20 cellular contexts compared by ENCODE assay signal in genomic region chr6:35474978-35475570, GRCh38. TPM values are rescaled to one million over a fixed set of nuclear protein-coding genes. Genes with fewer than 3 reads are reported as not detected.
A peak's percentile ranks its signal among the peaks of the same experiment; 100 is the strongest.
DNase-seq lines count a peak whose midpoint lies in the region; ATAC-seq and TF ChIP-seq lines count a peak whose summit lies in the region.
"Had no signal": no experiment of that assay in that cellular context is flagged by ENCODE, and none has a peak within 500 bp of the region (broad histone marks: within the 10 kb centered on the region; RNA-seq: fewer than 3 reads in every experiment).

No MANE protein-coding gene starts in this region.

- H3K4me1 ChIP-seq in SK-N-SH (ENCODE audit: control insufficient read depth in 1 of 2, insufficient read depth in 2 of 2, low read depth in 1 of 2, low read length in 1 of 2) (peaks cover 15 to 19% of the 10 kb centered on the region in 2 experiments; a peak in 3 of 4 replicates), stomach (peaks cover 10 to 33% (median 24%) of the 10 kb centered on the region in 4 donors)

- no peak for TF ChIP-seq RAD21 in SK-N-SH (IDR thresholded peaks at IDR 0.05; ENCODE audit: low read length)

- POLR2A ChIA-PET in SK-N-SH (lab: Yijun Ruan, JAX): interaction anchor here (1.7 kb wide), 1 partner anchor 17 kb away, joined by 6 read pairs; no protein-coding TSS in a partner anchor
- POLR2A ChIA-PET in activated CD8-positive, alpha-beta T cell treated with anti-CD3 and anti-CD28 coated beads, Interleukin-2, amount 10 ng/mL, durations not matched to agents 7 days and 5 days (lab: Charles Lee): no interaction called here

- H3K9me3 Mint-ChIP-seq in activated CD8-positive, alpha-beta T cell treated with anti-CD3 and anti-CD28 coated beads, Interleukin-2, amount 10 ng/mL, durations not matched to agents 7 days and 5 days (ENCODE audit: insufficient read depth): no peaks in the 10 kb centered on the region
- H3K9me3 Mint-ChIP-seq: activated T-helper 1 cell treated with anti-CD3 and anti-CD28 coated beads, Interleukin-12 subunit alpha, Interleukin-12 subunit beta, Interleukin-2, Interleukin-4 antibody, amounts not matched to agents 30 ng/mL and 10 ng/mL and 1 ng/mL, durations not matched to agents 14 hours and 24 hours and 36 hours; CD4-positive, CD25-positive, alpha-beta regulatory T cell had no signal

- no peak overlapping the region for H3K9ac ChIP-seq in SK-N-SH

- H3K27me3 ChIP-seq in SK-N-SH (ENCODE audit: insufficient read depth): no peaks in the 10 kb centered on the region
- no peaks in the 10 kb centered on the region for H3K27me3 ChIP-seq in GM06990 (replicated peaks; ENCODE audit: control insufficient read depth, insufficient read depth, low read length)
- no peaks in the 10 kb centered on the region for H3K27me3 ChIP-seq in stomach
- H3K27me3 ChIP-seq: Peyer's patch, upper lobe of right lung had no signal

- H2AFZ ChIP-seq in SK-N-SH (ENCODE audit: low read depth): no peak overlapping the region

- 93% methylated on average over 14 of the region's 20 CpGs for WGBS in SK-N-SH (ENCODE audit: low lambda C conversion rate)
- WGBS in stomach, 5 donors: 86 to 94% (median 90%) methylated on average over 10 to 20 of the region's 20 CpGs

- H3K4me2 ChIP-seq in SK-N-SH: no peak overlapping the region

- TF ChIP-seq EP300 in SK-N-SH (IDR thresholded peaks at IDR 0.05; ENCODE audit: borderline replicate concordance in 1 of 2, low read depth in 1 of 2, low read length in 1 of 2) (no peak), stomach (IDR thresholded peaks at IDR 0.05) (no peak)

- no peak overlapping the region for H3K27ac ChIP-seq in SK-N-SH (ENCODE audit: low read depth in 2 of 2, low read length in 1 of 2)
- no peak overlapping the region for H3K27ac ChIP-seq in stomach
- H3K27ac ChIP-seq: Peyer's patch, upper lobe of right lung had no signal

- H3K36me3 ChIP-seq in SK-N-SH (replicated peaks in 1 of 2; ENCODE audit: control insufficient read depth in 1 of 2, insufficient read depth in 2 of 2, low read length in 1 of 2): peaks cover 22% of the 10 kb centered on the region in 2 experiments
- H3K36me3 ChIP-seq in GM06990 (ENCODE audit: control insufficient read depth, insufficient read depth, low read length): peaks cover 14% of the 10 kb centered on the region
- peaks cover 41 to 100% (median 97%) of the 10 kb centered on the region in 4 donors for H3K36me3 ChIP-seq in stomach

- TF ChIP-seq CTCF in SK-N-SH (IDR thresholded peaks at IDR 0.05) (no peak), GM06990 (IDR thresholded peaks at IDR 0.05; ENCODE audit: insufficient read depth, low read length, poor library complexity, severe bottlenecking) (no peak), stomach (IDR thresholded peaks at IDR 0.05) (no peak)

- no peaks in the 10 kb centered on the region for H3K9me3 ChIP-seq in SK-N-SH
- H3K9me3 ChIP-seq in stomach: no peaks in the 10 kb centered on the region
- H3K9me3 ChIP-seq: Peyer's patch, upper lobe of right lung had no signal

- H3K36me3 Mint-ChIP-seq in activated CD8-positive, alpha-beta T cell treated with anti-CD3 and anti-CD28 coated beads, Interleukin-2, amount 10 ng/mL, durations not matched to agents 7 days and 5 days (ENCODE audit: low read depth): peaks cover 38% of the 10 kb centered on the region

- H3K4me3 Mint-ChIP-seq in activated CD8-positive, alpha-beta T cell treated with anti-CD3 and anti-CD28 coated beads, Interleukin-2, amount 10 ng/mL, durations not matched to agents 7 days and 5 days: no peak overlapping the region
- H3K4me3 Mint-ChIP-seq: activated T-helper 1 cell treated with anti-CD3 and anti-CD28 coated beads, Interleukin-12 subunit alpha, Interleukin-12 subunit beta, Interleukin-2, Interleukin-4 antibody, amounts not matched to agents 30 ng/mL and 10 ng/mL and 1 ng/mL, durations not matched to agents 14 hours and 24 hours and 36 hours; CD4-positive, CD25-positive, alpha-beta regulatory T cell had no signal

- peaks cover 28% of the 10 kb centered on the region for H3K4me1 Mint-ChIP-seq in activated CD8-positive, alpha-beta T cell treated with anti-CD3 and anti-CD28 coated beads, Interleukin-2, amount 10 ng/mL, durations not matched to agents 7 days and 5 days (ENCODE audit: low read depth)

- H3K4me3 ChIP-seq in SK-N-SH (ENCODE audit: low read depth in 2 of 2, low read length in 1 of 2): no peak overlapping the region
- no peak overlapping the region for H3K4me3 ChIP-seq in GM06990 (replicated peaks; ENCODE audit: low read depth, low read length)
- H3K4me3 ChIP-seq in stomach: no peak overlapping the region
- H3K4me3 ChIP-seq: Peyer's patch, upper lobe of right lung had no signal

- H3K27ac Mint-ChIP-seq in activated CD8-positive, alpha-beta T cell treated with anti-CD3 and anti-CD28 coated beads, Interleukin-2, amount 10 ng/mL, durations not matched to agents 7 days and 5 days: no peak overlapping the region
- H3K27ac Mint-ChIP-seq: activated T-helper 1 cell treated with anti-CD3 and anti-CD28 coated beads, Interleukin-12 subunit alpha, Interleukin-12 subunit beta, Interleukin-2, Interleukin-4 antibody, amounts not matched to agents 30 ng/mL and 10 ng/mL and 1 ng/mL, durations not matched to agents 14 hours and 24 hours and 36 hours had no signal

- H3F3A ChIP-seq in SK-N-SH (replicated peaks; ENCODE audit: insufficient read depth): peaks cover 37% of the 10 kb centered on the region

- peak; percentile 5; the same call in 2 of the 3 replicates for ATAC-seq in SK-N-SH treated with all-trans-retinoic acid at 6 μM for 48 hours
- ATAC-seq in activated CD8-positive, alpha-beta T cell treated with anti-CD3 and anti-CD28 coated beads, Interleukin-2, amount 10 ng/mL, durations not matched to agents 7 days and 5 days: peak; percentile 17
- ATAC-seq in sciatic nerve: peak; percentile 2

- peaks cover 32% of the 10 kb centered on the region for H4K20me1 ChIP-seq in SK-N-SH (ENCODE audit: insufficient read depth)

- CTCF ChIA-PET in SK-N-SH (lab: Yijun Ruan, JAX): no interaction called here
- CTCF ChIA-PET in activated CD8-positive, alpha-beta T cell treated with anti-CD3 and anti-CD28 coated beads, Interleukin-2, amount 10 ng/mL, durations not matched to agents 7 days and 5 days (lab: Charles Lee): no interaction called here

- no peak for TF ChIP-seq POLR2A in stomach (IDR thresholded peaks at IDR 0.05)

- no peaks in the 10 kb centered on the region for H3K27me3 Mint-ChIP-seq in activated CD8-positive, alpha-beta T cell treated with anti-CD3 and anti-CD28 coated beads, Interleukin-2, amount 10 ng/mL, durations not matched to agents 7 days and 5 days (ENCODE audit: low read depth)
- H3K27me3 Mint-ChIP-seq: CD4-positive, CD25-positive, alpha-beta regulatory T cell had no signal

- DNase-seq in SK-N-SH (no peak), GM06990 (ENCODE audit: extremely low read depth, insufficient read length) (peak; percentile 44), sciatic nerve (ENCODE audit: low spot score) (no peak), GDM1 (lab: John Stamatoyannopoulos, UW) (no peak), stomach (no peak)
- DNase-seq in activated CD8-positive, alpha-beta T cell treated with anti-CD3 and anti-CD28 coated beads, Interleukin-2, amount 10 ng/mL, durations not matched to agents 7 days and 5 days: no peak
- DNase-seq in activated CD4-positive, alpha-beta T cell treated with anti-CD3 and anti-CD28 coated beads for 1 hour: no peak
- DNase-seq: CD4-positive, CD25-positive, alpha-beta regulatory T cell; left colon; NCI-H1105 treated with DMSO at 0.1 percent for 48 hours; NCI-H2107; Peyer's patch; stimulated activated naive CD4-positive, alpha-beta T cell treated with Interleukin-2 at 50 U/mL for 16 hours; upper lobe of right lung had no signal

- peaks cover 19% of the 10 kb centered on the region for H3K79me2 ChIP-seq in SK-N-SH (ENCODE audit: insufficient read depth)

- H3K9me2 ChIP-seq in SK-N-SH: no peaks in the 10 kb centered on the region

- intact Hi-C loops in sciatic nerve (cut with DNase I): no loop called here
- intact Hi-C loops in stomach (cut with DNase I; ENCODE audit: low total_unique reads): no loop called here

RNA-seq across cellular contexts. Expression of gene RPL10A, which starts 6.9 kb away (rescaled TPM):
- polyA plus RNA-seq in SK-N-SH (2012; rRNA removed): 2,393 and 3,548 TPM in 2 replicates
- polyA plus RNA-seq in SK-N-SH (2012; cell fraction: cytosol; rRNA removed): 2,837 and 3,167 TPM in 2 replicates
- polyA plus RNA-seq in SK-N-SH (2012; cell fraction: nucleus; rRNA removed): 1,325 and 1,532 TPM in 2 replicates
- total RNA-seq in activated CD8-positive, alpha-beta T cell treated with anti-CD3 and anti-CD28 coated beads, Interleukin-2, amount 10 ng/mL, durations not matched to agents 7 days and 5 days: 1,000 to 10,000 TPM; 1,398 to 1,443 TPM
- total RNA-seq in sciatic nerve: 813 TPM
- 1,000 to 10,000 TPM in 3 of 5 donors, 100 to 1,000 TPM in 2; 584 to 2,035 (median 1,370) TPM for total RNA-seq in stomach
- 1,000 to 10,000 TPM; 1,897 to 2,710 (median 2,028) TPM for polyA plus RNA-seq in stomach

RNA-seq across cellular contexts. Expression of gene TEAD3, which starts 21.8 kb away (rescaled TPM):
- 5.2 and 7.1 TPM in 2 replicates for polyA plus RNA-seq in SK-N-SH (2012; rRNA removed)
- polyA plus RNA-seq in SK-N-SH (2012; cell fraction: cytosol; rRNA removed): 3.6 and 6.1 TPM in 2 replicates
- 16.1 and 20.1 TPM in 2 replicates for polyA plus RNA-seq in SK-N-SH (2012; cell fraction: nucleus; rRNA removed)
- under 1 TPM; 0.18 to 0.21 TPM for total RNA-seq in activated CD8-positive, alpha-beta T cell treated with anti-CD3 and anti-CD28 coated beads, Interleukin-2, amount 10 ng/mL, durations not matched to agents 7 days and 5 days
- 20.5 TPM for total RNA-seq in sciatic nerve
- 10 to 100 TPM; 13.0 to 49.1 (median 19.1) TPM for total RNA-seq in stomach
- 10 to 100 TPM; 18.4 to 31.0 (median 18.6) TPM for polyA plus RNA-seq in stomach
- total RNA-seq: CD4-positive, CD25-positive, alpha-beta regulatory T cell had no signal

RNA-seq across cellular contexts. Expression of gene FANCE, which starts 22.9 kb away (rescaled TPM):
- polyA plus RNA-seq in SK-N-SH (2012; rRNA removed): 5.8 and 6.5 TPM in 2 replicates
- 4.0 and 5.4 TPM in 2 replicates for polyA plus RNA-seq in SK-N-SH (2012; cell fraction: cytosol; rRNA removed)
- 6.0 and 6.1 TPM in 2 replicates for polyA plus RNA-seq in SK-N-SH (2012; cell fraction: nucleus; rRNA removed)
- total RNA-seq in activated CD8-positive, alpha-beta T cell treated with anti-CD3 and anti-CD28 coated beads, Interleukin-2, amount 10 ng/mL, durations not matched to agents 7 days and 5 days: 10 to 100 TPM; 20.4 to 21.9 TPM
- total RNA-seq in sciatic nerve: 6.4 TPM
- 1 to 10 TPM; 1.3 to 8.3 (median 3.5) TPM for total RNA-seq in stomach
- polyA plus RNA-seq in stomach: 1 to 10 TPM; 3.1 to 4.9 (median 3.2) TPM

RNA-seq across cellular contexts. Expression of gene TULP1, which starts 37.6 kb away (rescaled TPM):
- not detected in 2 replicates for polyA plus RNA-seq in SK-N-SH (2012; rRNA removed)
- not detected in 2 replicates for polyA plus RNA-seq in SK-N-SH (2012; cell fraction: cytosol; rRNA removed)
- polyA plus RNA-seq in SK-N-SH (2012; cell fraction: nucleus; rRNA removed): not detected in 2 replicates
- total RNA-seq in activated CD8-positive, alpha-beta T cell treated with anti-CD3 and anti-CD28 coated beads, Interleukin-2, amount 10 ng/mL, durations not matched to agents 7 days and 5 days: not detected
- total RNA-seq in sciatic nerve: not detected
- not detected for total RNA-seq in stomach
- polyA plus RNA-seq in stomach: under 1 TPM in 1 of 3 donors, not detected in 2; 0.05 TPM
- total RNA-seq: activated T-helper 1 cell treated with anti-CD3 and anti-CD28 coated beads, Interleukin-12 subunit alpha, Interleukin-12 subunit beta, Interleukin-2, Interleukin-4 antibody, amounts not matched to agents 30 ng/mL and 10 ng/mL and 1 ng/mL, durations not matched to agents 14 hours and 24 hours and 36 hours; cardiac septum; CD4-positive, CD25-positive, alpha-beta regulatory T cell; left colon; Peyer's patch; renal cortical epithelial cell; upper lobe of right lung had no signal
- polyA plus RNA-seq: AG04450; CD4-positive, CD25-positive, alpha-beta regulatory T cell; neural cell had no signal

Comparison
In these comparisons a context has a peak if more than half of its experiments do, and no peak if none do; other contexts are left out.
1. RNA of gene TEAD3, which starts 21.8 kb away (total RNA-seq): 20.5 TPM in sciatic nerve (single experiment) and 13.0 to 49.1 TPM in stomach; 0.18 to 0.21 TPM in activated CD8-positive, alpha-beta T cell treated with anti-CD3 and anti-CD28 coated beads, Interleukin-2, amount 10 ng/mL, durations not matched to agents 7 days and 5 days; every median in the first group is over 10 times any median in the second.
2. Peak in every context shown above with its lines, with median percentiles within 50 percentile points of each other: ATAC-seq.